ENCODE assay signal across 9 cellular contexts in the genomic region with DNA sequence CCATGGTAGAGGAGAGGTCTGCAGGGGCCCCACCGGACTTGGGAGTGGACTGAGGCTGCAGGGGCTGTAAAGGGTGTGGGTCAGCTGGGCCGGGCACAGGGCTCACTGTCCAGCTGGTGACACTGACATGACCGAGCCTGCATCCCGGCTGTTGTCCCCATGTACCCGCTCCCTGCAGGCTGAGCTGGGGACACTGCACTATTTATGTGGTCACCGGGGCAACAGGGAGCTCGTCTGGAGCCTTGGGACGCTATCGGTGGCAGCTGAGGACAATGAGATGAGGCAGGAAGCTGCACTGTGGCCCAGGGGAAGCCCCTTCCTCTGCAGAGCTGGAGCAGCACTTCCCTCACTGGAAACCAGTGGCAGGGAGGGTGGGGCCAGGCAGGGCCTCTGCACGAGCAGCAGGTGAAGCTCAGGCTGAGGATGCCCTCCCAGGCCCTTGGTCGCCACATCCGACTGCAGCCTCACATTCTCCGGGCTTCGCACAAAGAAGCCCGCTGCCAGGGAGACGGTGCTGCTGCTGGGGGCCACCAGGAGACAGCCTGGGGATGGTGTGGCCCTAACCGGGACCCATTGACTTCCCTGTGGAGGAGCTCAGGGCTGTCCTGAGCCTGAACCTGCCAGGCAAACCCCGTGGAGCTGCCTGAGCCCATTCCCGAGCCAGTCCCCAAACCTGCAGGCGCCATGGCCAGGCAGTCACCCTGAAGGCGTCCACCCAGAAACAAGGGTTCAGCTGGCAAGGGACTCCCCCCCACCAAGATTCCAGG. TPM values are rescaled to one million over a fixed set of nuclear protein-coding genes. Genes with fewer than 3 reads are reported as not detected.
DNase-seq lines count a peak whose midpoint lies in the region; ATAC-seq, FAIRE-seq and TF ChIP-seq lines count a peak whose summit lies in the region.
"Had no signal": no experiment of that assay in that cellular context is flagged by ENCODE, and none has a peak within 500 bp of the region (broad histone marks: within the 10 kb centered on the region; RNA-seq: fewer than 3 reads in every experiment).

No MANE protein-coding gene starts in this region.

- H3K9me3 Mint-ChIP-seq in CD4-positive, alpha-beta T cell: no peaks in the 10 kb centered on the region
- H3K9me3 Mint-ChIP-seq in effector memory CD8-positive, alpha-beta T cell: no peaks in the 10 kb centered on the region

- POLR2A ChIA-PET in CD4-positive, alpha-beta T cell (lab: Charles Lee): interaction anchor here (1.7 kb wide), 1 partner anchor 65 kb away, joined by 5 read pairs; a partner anchor contains a TSS

- H3K36me3 ChIP-seq in muscle layer of duodenum (ENCODE audit: control insufficient read depth in 1 of 2, insufficient read depth in 2 of 2, low read length in 2 of 2): no peaks in the 10 kb centered on the region

- no peaks in the 10 kb centered on the region for H3K27me3 ChIP-seq in CD4-positive, alpha-beta T cell (ENCODE audit: control insufficient read depth, insufficient read depth, low read length)
- H3K27me3 ChIP-seq in muscle layer of duodenum (ENCODE audit: low read depth, low read length): no peaks in the 10 kb centered on the region

- H3K27ac Mint-ChIP-seq in CD4-positive, alpha-beta T cell: peak overlapping the region; percentile 79
- H3K27ac Mint-ChIP-seq in effector memory CD8-positive, alpha-beta T cell: peak overlapping the region; percentile 93 to 98

- CTCF ChIA-PET in CD4-positive, alpha-beta T cell (lab: Charles Lee): no interaction called here

- peaks cover 23 to 45% of the 10 kb centered on the region in 2 donors for H3K4me1 ChIP-seq in muscle layer of duodenum (ENCODE audit: control insufficient read depth in 1 of 2, insufficient read depth in 2 of 2, low read length in 2 of 2)

- peak; percentile 28 for ATAC-seq in CD4-positive, alpha-beta T cell (ENCODE audit: poor library complexity)
- ATAC-seq in effector memory CD8-positive, alpha-beta T cell (replicated peaks): peak; percentile 35
- ATAC-seq in GM21723 (IDR thresholded peaks at IDR 0.05; ENCODE audit: unreplicated experiment) (no peak), GM19452 (IDR thresholded peaks at IDR 0.05; ENCODE audit: unreplicated experiment) (no peak)

- H3K9me3 ChIP-seq in CD4-positive, alpha-beta T cell (ENCODE audit: control insufficient read depth, low read length): no peaks in the 10 kb centered on the region
- H3K9me3 ChIP-seq in muscle layer of duodenum (ENCODE audit: control insufficient read depth in 1 of 2, low read length in 2 of 2): no peaks in the 10 kb centered on the region

- H3K4me3 ChIP-seq in muscle layer of duodenum (ENCODE audit: low read depth in 1 of 2, low read length in 2 of 2): peak overlapping the region; percentile 31 to 55

- peaks cover 30% of the 10 kb centered on the region for H3K4me1 Mint-ChIP-seq in CD4-positive, alpha-beta T cell (ENCODE audit: low read depth)
- peaks cover 24 to 35% of the 10 kb centered on the region in 2 donors for H3K4me1 Mint-ChIP-seq in effector memory CD8-positive, alpha-beta T cell (ENCODE audit: low read depth in 2 of 2)

- no peak for TF ChIP-seq CTCF in CD4-positive, alpha-beta T cell (IDR thresholded peaks at IDR 0.05)

- intact Hi-C loops in CD4-positive, alpha-beta T cell (cut with DNase I, micrococcal nuclease): no loop called here

- DNase-seq in CD4-positive, alpha-beta T cell: peak in 5 of 10 experiments; percentile 26 to 49 (median 36)
- DNase-seq in NCI-H748 (lab: John Stamatoyannopoulos, UW; ENCODE audit: unreplicated experiment) (peak; percentile 98), NCI-H2196 (lab: John Stamatoyannopoulos, UW; ENCODE audit: unreplicated experiment) (no peak), HTR-8/SVneo (ENCODE audit: insufficient read length, low spot score) (no peak)
- peak in 2 of 3 experiments; percentile 41 to 50 for DNase-seq in effector memory CD8-positive, alpha-beta T cell
- DNase-seq: NCI-H2107 had no signal

- no peak for FAIRE-seq in HTR-8/SVneo (lab: Jason Lieb, UNC)

- H3K36me3 Mint-ChIP-seq in CD4-positive, alpha-beta T cell (ENCODE audit: low read depth): no peaks in the 10 kb centered on the region
- H3K36me3 Mint-ChIP-seq in effector memory CD8-positive, alpha-beta T cell (ENCODE audit: insufficient read depth): peaks cover 43% of the 10 kb centered on the region

- H3K4me3 Mint-ChIP-seq in CD4-positive, alpha-beta T cell: no peak overlapping the region
- peak overlapping the region; percentile 75 to 83 for H3K4me3 Mint-ChIP-seq in effector memory CD8-positive, alpha-beta T cell

- no peaks in the 10 kb centered on the region for H3K27me3 Mint-ChIP-seq in CD4-positive, alpha-beta T cell
- peaks cover 30% of the 10 kb centered on the region in 2 donors for H3K27me3 Mint-ChIP-seq in effector memory CD8-positive, alpha-beta T cell

- no peak overlapping the region for H3K27ac ChIP-seq in CD4-positive, alpha-beta T cell (ENCODE audit: low read depth, low read length)
- H3K27ac ChIP-seq in muscle layer of duodenum (ENCODE audit: low read length): peak overlapping the region; percentile 67

RNA-seq across cellular contexts. Expression of a gene that starts 26.4 kb away (rescaled TPM):
- total RNA-seq in CD4-positive, alpha-beta T cell: 10 to 100 TPM; 14.8 to 15.1 TPM

Comparison
In these comparisons a context has a peak if more than half of its experiments do, and no peak if none do; other contexts are left out.
1. ATAC-seq: peak in CD4-positive, alpha-beta T cell (single experiment) and effector memory CD8-positive, alpha-beta T cell (single experiment); none in GM21723 (single experiment) and GM19452 (single experiment).
2. DNase-seq: peak in NCI-H748 (single experiment) and effector memory CD8-positive, alpha-beta T cell (2 of 3); none in NCI-H2196 (single experiment) and HTR-8/SVneo (single experiment).